In the genomic region with DNA sequence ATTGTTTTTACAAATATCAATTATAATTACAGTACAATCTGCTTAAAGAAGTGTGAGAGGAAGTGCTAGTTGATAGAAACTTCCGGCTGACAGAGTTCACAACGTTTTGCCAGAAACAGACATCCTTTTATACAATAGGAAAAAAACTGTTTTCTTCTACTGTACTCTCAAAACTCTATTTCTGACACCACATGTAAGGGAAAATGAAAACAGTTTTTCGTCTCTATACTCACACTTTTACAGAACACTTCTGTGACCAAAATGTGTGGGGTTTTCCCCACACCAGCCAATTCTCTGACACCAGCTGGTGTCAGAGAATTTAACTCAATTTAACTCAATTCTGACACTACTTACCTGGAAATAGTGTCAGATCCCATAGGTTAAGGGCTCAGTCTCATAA, we compare ENCODE assay signal across 9 cellular contexts. TPM values are rescaled to one million over a fixed set of nuclear protein-coding genes. Genes with fewer than 3 reads are reported as not detected.
DNase-seq lines count a peak whose midpoint lies in the region; ATAC-seq, FAIRE-seq and TF ChIP-seq lines count a peak whose summit lies in the region.
"Had no signal": no experiment of that assay in that cellular context is flagged by ENCODE, and none has a peak within 500 bp of the region (broad histone marks: within the 10 kb centered on the region; RNA-seq: fewer than 3 reads in every experiment).

No MANE protein-coding gene starts in this region.

- H3K4me3 Mint-ChIP-seq in activated T-cell treated with anti-CD3 and anti-CD28 coated beads, Interleukin-2, amount 50 U/mL, for 72 hours: no peak overlapping the region

- H3K4me1 Mint-ChIP-seq in activated T-cell treated with anti-CD3 and anti-CD28 coated beads, Interleukin-2, amount 50 U/mL, for 72 hours (ENCODE audit: low read depth): peaks cover 18% of the 10 kb centered on the region

- H3K9me3 Mint-ChIP-seq in activated T-cell treated with anti-CD3 and anti-CD28 coated beads, Interleukin-2, amount 50 U/mL, for 72 hours: no peaks in the 10 kb centered on the region

- H3K27me3 Mint-ChIP-seq in activated T-cell treated with anti-CD3 and anti-CD28 coated beads, Interleukin-2, amount 50 U/mL, for 72 hours (ENCODE audit: low read depth): no peaks in the 10 kb centered on the region

- DNase-seq in AML-193 (lab: John Stamatoyannopoulos, UW) (peak; percentile 29 to 34), GM19239 (ENCODE audit: insufficient read length, low spot score) (peak; percentile 13), pancreas (no peak), occipital lobe (lab: John Stamatoyannopoulos, UW) (no peak), DMS79 (lab: John Stamatoyannopoulos, UW) (no peak), uterus (no peak)
- peak in 1 of 2 donors; percentile 57 for DNase-seq in activated T-cell treated with anti-CD3 and anti-CD28 coated beads, Interleukin-2, amount 50 U/mL, for 72 hours

- peak; percentile 82 for FAIRE-seq in GM19239 (lab: Jason Lieb, UNC)
- no peak for FAIRE-seq in pancreas (lab: Jason Lieb, UNC)
- FAIRE-seq: endometrium had no signal

- no peak overlapping the region for H3K27ac Mint-ChIP-seq in activated T-cell treated with anti-CD3 and anti-CD28 coated beads, Interleukin-2, amount 50 U/mL, for 72 hours

- 72 to 79% methylated on average over 3 of the region's 3 CpGs for WGBS in pancreas, 2 donors

- H3K27me3 ChIP-seq in pancreas: no peaks in the 10 kb centered on the region
- H3K27me3 ChIP-seq in uterus: no peaks in the 10 kb centered on the region

- H3K4me1 ChIP-seq in pancreas (no peaks in the 10 kb centered on the region), uterus (no peaks in the 10 kb centered on the region)

- no peaks in the 10 kb centered on the region for H3K36me3 ChIP-seq in pancreas
- H3K36me3 ChIP-seq in uterus: no peaks in the 10 kb centered on the region

- no peak for TF ChIP-seq POLR2A in uterus (IDR thresholded peaks at IDR 0.05)

- ATAC-seq in HG03139 (IDR thresholded peaks at IDR 0.05; ENCODE audit: unreplicated experiment) (peak; percentile 65), pancreas (no peak)
- ATAC-seq in activated T-cell treated with anti-CD3 and anti-CD28 coated beads, Interleukin-2, amount 50 U/mL, for 72 hours (replicated peaks in 1 of 2): peak; percentile 87 to 89

- H3K27ac ChIP-seq in pancreas: no peak overlapping the region
- H3K27ac ChIP-seq in uterus: no peak overlapping the region

- H3K36me3 Mint-ChIP-seq in activated T-cell treated with anti-CD3 and anti-CD28 coated beads, Interleukin-2, amount 50 U/mL, for 72 hours (ENCODE audit: insufficient read depth in 2 of 2): no peaks in the 10 kb centered on the region

- TF ChIP-seq CTCF in pancreas (IDR thresholded peaks at IDR 0.05): no peak
- TF ChIP-seq CTCF in uterus (IDR thresholded peaks at IDR 0.05): no peak

- intact Hi-C loops in pancreas (cut with DNase I): no loop called here
- intact Hi-C loops in uterus (cut with DNase I; ENCODE audit: low total_unique reads): no loop called here

- H3K4me3 ChIP-seq in pancreas: no peak overlapping the region
- no peak overlapping the region for H3K4me3 ChIP-seq in uterus

- H3K9me3 ChIP-seq in pancreas (no peaks in the 10 kb centered on the region), uterus (no peaks in the 10 kb centered on the region)

RNA-seq across cellular contexts. Expression of gene HIF1A, which starts 24.2 kb away (rescaled TPM):
- 100 to 1,000 TPM; 283 to 343 TPM for total RNA-seq in activated T-cell treated with anti-CD3 and anti-CD28 coated beads, Interleukin-2, amount 50 U/mL, for 72 hours
- total RNA-seq in pancreas (10 to 100 TPM; 21.0 to 97.4 (median 34.8) TPM), occipital lobe (140 TPM), uterus (100 to 1,000 TPM in 2 of 4 donors, 10 to 100 TPM in 2; 50.0 to 137 (median 83.0) TPM)
- 10 to 100 TPM; 10.6 to 24.9 TPM for polyA plus RNA-seq in pancreas

Comparison
In these comparisons a context has a peak if more than half of its experiments do, and no peak if none do; other contexts are left out.
1. DNase-seq: peak in AML-193 (2 of 2) and GM19239 (single experiment); none in pancreas (0 of 6), occipital lobe (single experiment), DMS79 (single experiment) and uterus (0 of 2).
2. ATAC-seq: peak in HG03139 (single experiment) and activated T-cell treated with anti-CD3 and anti-CD28 coated beads, Interleukin-2, amount 50 U/mL, for 72 hours (2 of 2); none in pancreas (0 of 4).